Comparison of ENCODE assay signal across 18 cellular contexts in the genomic region with DNA sequence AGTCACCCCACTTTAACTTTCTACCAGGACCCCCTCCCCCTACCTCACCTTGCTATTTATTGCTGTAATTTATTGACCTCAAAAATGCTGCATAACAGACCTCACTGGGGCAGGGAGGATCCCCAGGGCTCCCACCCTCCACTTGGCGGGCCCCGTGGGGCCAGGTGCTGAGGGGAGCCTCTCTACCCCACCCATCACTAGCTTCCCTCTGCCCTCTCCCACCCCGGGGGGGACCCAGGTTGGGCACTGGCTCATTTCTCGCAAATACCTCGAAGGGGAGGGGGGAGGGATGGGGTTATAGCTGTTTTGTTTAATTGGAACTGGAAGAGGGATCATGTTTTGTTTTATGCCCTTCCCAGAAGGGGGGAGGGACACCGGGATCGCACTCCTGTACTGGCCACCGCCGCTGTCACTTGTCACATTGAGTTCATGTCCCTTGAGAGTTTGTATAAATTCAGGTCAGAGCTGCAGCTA. TPM values are rescaled to one million over a fixed set of nuclear protein-coding genes. Genes with fewer than 3 reads are reported as not detected.
A peak's percentile ranks its signal among the peaks of the same experiment; 100 is the strongest.
DNase-seq lines count a peak whose midpoint lies in the region; ATAC-seq and TF ChIP-seq lines count a peak whose summit lies in the region.
"Had no signal": no experiment of that assay in that cellular context is flagged by ENCODE, and none has a peak within 500 bp of the region (broad histone marks: within the 10 kb centered on the region; RNA-seq: fewer than 3 reads in every experiment).

No MANE protein-coding gene starts in this region.

- ATAC-seq in RWPE2 (ENCODE audit: low read depth) (no peak), sciatic nerve (no peak)
- ATAC-seq: activated CD4-positive, CD25-positive, alpha-beta regulatory T cell treated with anti-CD3 and anti-CD28 coated beads, Interleukin-2, amount 50 U/mL, for 24 hours; CD8-positive, alpha-beta T cell; GM12878 had no signal

- H3K4me3 ChIP-seq in BLaER1 (no peak overlapping the region), RWPE2 (ENCODE audit: severe bottlenecking) (no peak overlapping the region)
- H3K4me3 ChIP-seq: dorsolateral prefrontal cortex, GM12878 had no signal

- H3K27ac ChIP-seq in BLaER1 = peak overlapping the region; percentile 58
- H3K27ac ChIP-seq in RWPE2 (ENCODE audit: poor library complexity, severe bottlenecking) = no peak overlapping the region
- H3K27ac ChIP-seq: dorsolateral prefrontal cortex had no signal

- H3K9me3 ChIP-seq in BLaER1 (no peaks in the 10 kb centered on the region), RWPE2 (ENCODE audit: severe bottlenecking) (no peaks in the 10 kb centered on the region)

- H3K4me1 ChIP-seq in BLaER1 (peaks cover 80% of the 10 kb centered on the region), RWPE2 (ENCODE audit: insufficient read depth, poor library complexity, severe bottlenecking) (no peaks in the 10 kb centered on the region)

- peak overlapping the region; percentile 65 for H3K9ac ChIP-seq in BLaER1

- intact Hi-C loops in sciatic nerve (cut with DNase I) = no loop called here

- H4K20me1 ChIP-seq in BLaER1 = peaks cover 61% of the 10 kb centered on the region

- peaks cover 37% of the 10 kb centered on the region for H3K36me3 ChIP-seq in BLaER1
- H3K36me3 ChIP-seq in RWPE2 (ENCODE audit: low read depth) = no peaks in the 10 kb centered on the region

- DNase-seq in RWPE2 (ENCODE audit: low spot score) (peak; percentile 20), left kidney (ENCODE audit: low read depth, low spot score) (peak; percentile 58), sciatic nerve (ENCODE audit: low spot score) (peak; percentile 15), NCI-H1930 (lab: John Stamatoyannopoulos, UW) (no peak), GM19240 (ENCODE audit: insufficient read length, low spot score) (no peak)
- DNase-seq in effector CD4-positive, alpha-beta T cell = no peak
- DNase-seq: activated naive CD4-positive, alpha-beta T cell; CD8-positive, alpha-beta T cell; DMS53; foreskin melanocyte; hypothalamus; NCI-H1417 treated with DMSO at 0.1 percent for 48 hours; NCI-H69; stimulated activated CD4-positive, alpha-beta T cell treated with anti-CD3 and anti-CD28 coated beads, Interleukin-12 subunit alpha, Interleukin-12 subunit beta, amount 100 ng/mL, for 4 hours had no signal

- H3K27me3 ChIP-seq in BLaER1 = no peaks in the 10 kb centered on the region
- H3K27me3 ChIP-seq in RWPE2 (ENCODE audit: insufficient read depth, poor library complexity, severe bottlenecking) = no peaks in the 10 kb centered on the region
- H3K27me3 ChIP-seq: dorsolateral prefrontal cortex had no signal

- no peak for TF ChIP-seq CTCF in RWPE2 (IDR thresholded peaks at IDR 0.05; ENCODE audit: poor library complexity, severe bottlenecking)

- H3K4me2 ChIP-seq in BLaER1 = peak overlapping the region; percentile 89

RNA-seq across cellular contexts. Expression of a gene that starts 16.3 kb away (rescaled TPM):
- 1.4 TPM for total RNA-seq in sciatic nerve

RNA-seq across cellular contexts. Expression of a gene that starts 33.7 kb away (rescaled TPM):
- total RNA-seq in sciatic nerve = 4.8 TPM

Comparison
In these comparisons a context has a peak if more than half of its experiments do, and no peak if none do; other contexts are left out.
1. DNase-seq: peak in RWPE2 (single experiment), left kidney (single experiment) and sciatic nerve (single experiment); none in NCI-H1930 (0 of 2), effector CD4-positive, alpha-beta T cell (single experiment) and GM19240 (single experiment).